In genomic region chr15:27183182-27183581, GRCh38 we compare ENCODE assay signal across 20 cellular contexts.
"Had no signal": no experiment of that assay in that cellular context is flagged by ENCODE, and none has a peak within 500 bp of the region (broad histone marks: within the 10 kb centered on the region; RNA-seq: fewer than 3 reads in every experiment).

No MANE protein-coding gene starts in this region.

- H3K36me3 ChIP-seq: lower lobe of right lung, sigmoid colon, thoracic aorta, upper lobe of right lung had no signal

- H3K27ac ChIP-seq: lower lobe of right lung, parathyroid adenoma, sigmoid colon, thoracic aorta, upper lobe of right lung had no signal

- ATAC-seq: activated CD8-positive, alpha-beta T cell treated with anti-CD3 and anti-CD28 coated beads for 36 hours; activated T-helper 17 cell treated with anti-CD3 and anti-CD28 coated beads, Interleukin-2, amount 50 U/mL, for 72 hours; effector memory CD8-positive, alpha-beta T cell; left colon; lower lobe of right lung; naive thymus-derived CD8-positive, alpha-beta T cell; stimulated activated memory B cell treated with anti-CD40 and anti-IgM and Interleukin-4, amounts not matched to agents 10 μg/mL and 1 μg/mL and 100 μg/mL, for 72 hours; upper lobe of right lung had no signal

- H3K4me3 ChIP-seq: lower lobe of right lung, sigmoid colon, thoracic aorta, upper lobe of right lung had no signal

- H3K4me1 ChIP-seq: lower lobe of right lung, parathyroid adenoma, sigmoid colon, upper lobe of right lung had no signal

- H3K79me2 ChIP-seq: parathyroid adenoma had no signal

- H3K27me3 ChIP-seq: sigmoid colon, upper lobe of right lung had no signal

- H2AFZ ChIP-seq: parathyroid adenoma had no signal

- H3K9ac ChIP-seq: parathyroid adenoma had no signal

- DNase-seq: activated CD4-positive, alpha-beta T cell treated with anti-CD3 and anti-CD28 coated beads, Interleukin-2, amount 10 ng/mL, durations not matched to agents 24 days and 14 days; activated CD4-positive, CD25-positive, alpha-beta regulatory T cell; activated CD8-positive, alpha-beta T cell treated with anti-CD3 and anti-CD28 coated beads for 36 hours; activated naive CD4-positive, alpha-beta T cell treated with Interleukin-2 at 50 U/mL for 16 hours; activated T-cell treated with anti-CD3 and anti-CD28 coated beads, Interleukin-2, amount 50 U/mL, for 1 hour; caudate nucleus; effector memory CD8-positive, alpha-beta T cell; foreskin fibroblast; glutamatergic neuron; hippocampal formation; left colon; lower lobe of right lung; naive thymus-derived CD8-positive, alpha-beta T cell; sigmoid colon; stimulated activated CD4-positive, alpha-beta T cell treated with anti-CD3 and anti-CD28 coated beads, Interleukin-4, amount 100 ng/mL, for 4 hours; upper lobe of right lung had no signal

- H3K9me3 ChIP-seq: lower lobe of right lung, thoracic aorta, upper lobe of right lung had no signal
